ENCODE assay signal across 14 cellular contexts in the genomic region with DNA sequence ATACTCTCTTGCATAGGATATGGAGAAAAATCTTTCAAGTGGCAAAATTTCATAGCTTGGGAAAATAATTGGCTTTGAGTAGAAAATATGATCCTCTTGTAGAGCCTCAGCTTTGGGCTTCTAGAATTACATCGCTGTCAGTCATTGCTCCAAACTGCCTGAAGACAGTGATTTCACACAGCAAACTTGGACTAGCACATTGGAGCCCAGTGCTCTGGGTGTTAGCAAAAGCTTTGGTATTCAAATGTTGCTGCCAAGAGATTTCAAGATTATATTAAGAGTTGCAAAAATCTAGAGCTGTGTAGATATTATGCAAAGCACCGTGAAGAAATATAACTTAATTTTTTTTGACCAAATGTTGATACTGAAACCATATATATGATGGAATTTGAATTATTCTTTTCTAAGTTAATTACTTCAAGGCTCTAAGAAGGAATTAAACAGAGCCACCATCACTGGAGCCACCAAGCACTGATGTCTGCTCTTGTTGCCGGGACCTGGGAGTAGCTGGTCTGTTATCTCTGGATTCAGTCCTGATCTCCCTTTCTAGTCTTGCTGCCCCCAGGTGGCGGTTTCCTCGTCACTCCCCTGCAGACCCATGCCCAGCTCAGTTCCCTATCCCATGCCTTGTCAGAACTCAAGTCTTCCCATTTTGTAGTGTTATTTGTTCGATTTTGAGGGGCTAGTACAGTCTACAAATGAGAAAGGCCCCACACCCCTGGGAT.
DNase-seq lines count a peak whose midpoint lies in the region; ATAC-seq and TF ChIP-seq lines count a peak whose summit lies in the region.
"Had no signal": no experiment of that assay in that cellular context is flagged by ENCODE, and none has a peak within 500 bp of the region (broad histone marks: within the 10 kb centered on the region; RNA-seq: fewer than 3 reads in every experiment).

No MANE protein-coding gene starts in this region.

- H3K4me1 ChIP-seq in aorta (ENCODE audit: control insufficient read depth in 1 of 2, insufficient read depth in 2 of 2, low read length in 2 of 2), result no peaks in the 10 kb centered on the region
- H3K4me1 ChIP-seq: heart left ventricle had no signal

- H3K4me3 Mint-ChIP-seq in stimulated activated naive CD8-positive, alpha-beta T cell treated with anti-CD3 and anti-CD28 coated beads, Interleukin-15, amount 100 ng/mL, for 72 hours, result no peak overlapping the region
- H3K4me3 Mint-ChIP-seq: activated naive CD8-positive, alpha-beta T cell; CD4-positive, alpha-beta T cell; natural killer cell treated with Interleukin-12 subunit alpha and Interleukin-12 subunit beta and Interleukin-15 and Interleukin-18, amount 100 ng/mL, for 72 hours had no signal

- H3K36me3 ChIP-seq in aorta (ENCODE audit: control insufficient read depth in 1 of 2, insufficient read depth in 2 of 2, low read length in 1 of 2), result no peaks in the 10 kb centered on the region
- H3K36me3 ChIP-seq: heart left ventricle had no signal

- H3K4me3 ChIP-seq in fibroblast of villous mesenchyme (ENCODE audit: low read depth, low read length), result no peak overlapping the region
- no peak overlapping the region for H3K4me3 ChIP-seq in aorta (ENCODE audit: low read length in 2 of 2)
- H3K4me3 ChIP-seq: heart left ventricle had no signal

- H3K27me3 Mint-ChIP-seq in stimulated activated naive CD8-positive, alpha-beta T cell treated with anti-CD3 and anti-CD28 coated beads, Interleukin-15, amount 100 ng/mL, for 72 hours, result peaks cover 26% of the 10 kb centered on the region

- TF ChIP-seq CTCF in fibroblast of villous mesenchyme (IDR thresholded peaks at IDR 0.05; ENCODE audit: insufficient read depth, low read depth, low read length) (peak; percentile 20), GM10248 (IDR thresholded peaks at IDR 0.05; ENCODE audit: control extremely low read depth, extremely low read depth, low read depth, missing control alignments) (no peak)

- peaks cover 0 to 2% of the 10 kb centered on the region in 2 donors for H3K27me3 ChIP-seq in aorta (ENCODE audit: control insufficient read depth in 1 of 2, insufficient read depth in 2 of 2, low read length in 1 of 2)
- H3K27me3 ChIP-seq: heart left ventricle had no signal

- peak; percentile 10 for DNase-seq in stimulated activated naive CD8-positive, alpha-beta T cell treated with anti-CD3 and anti-CD28 coated beads, Interleukin-15, Interleukin-2, amounts not matched to agents 100 U/mL and 50 U/mL, for 24 hours
- no peak for DNase-seq in stimulated activated naive CD8-positive, alpha-beta T cell treated with anti-CD3 and anti-CD28 coated beads, Interleukin-15, amount 100 ng/mL, for 72 hours
- DNase-seq in fibroblast of villous mesenchyme (ENCODE audit: low read depth) (peak; percentile 72), aorta (no peak), NCI-H1105 (lab: John Stamatoyannopoulos, UW) (no peak), GM10248 (ENCODE audit: extremely low spot score) (no peak)
- DNase-seq: CD4-positive, alpha-beta T cell; heart left ventricle; NCI-H1930; T-helper 1 cell had no signal

- H3K9me3 Mint-ChIP-seq in stimulated activated naive CD8-positive, alpha-beta T cell treated with anti-CD3 and anti-CD28 coated beads, Interleukin-15, amount 100 ng/mL, for 72 hours, result peaks cover 13 to 20% of the 10 kb centered on the region in 2 donors

- 12 to 19% methylated on average over 6 of the region's 6 CpGs for WGBS in aorta, 2 donors

- no peak overlapping the region for H3K27ac Mint-ChIP-seq in stimulated activated naive CD8-positive, alpha-beta T cell treated with anti-CD3 and anti-CD28 coated beads, Interleukin-15, amount 100 ng/mL, for 72 hours
- H3K27ac Mint-ChIP-seq: activated naive CD8-positive, alpha-beta T cell; CD4-positive, alpha-beta T cell; natural killer cell treated with Interleukin-12 subunit alpha and Interleukin-12 subunit beta and Interleukin-15 and Interleukin-18, amount 100 ng/mL, for 72 hours had no signal

- H3K4me1 Mint-ChIP-seq in stimulated activated naive CD8-positive, alpha-beta T cell treated with anti-CD3 and anti-CD28 coated beads, Interleukin-15, amount 100 ng/mL, for 72 hours, result no peaks in the 10 kb centered on the region

- no peak for ATAC-seq in stimulated activated naive CD8-positive, alpha-beta T cell treated with anti-CD3 and anti-CD28 coated beads, Interleukin-15, Interleukin-2, amounts not matched to agents 100 U/mL and 50 U/mL, for 24 hours
- ATAC-seq in stimulated activated naive CD8-positive, alpha-beta T cell treated with anti-CD3 and anti-CD28 coated beads, Interleukin-15, amount 100 ng/mL, for 72 hours, result no peak
- peak; percentile 36; the same call in 1 of the 3 replicates for ATAC-seq in SK-N-SH treated with all-trans-retinoic acid at 6 μM for 48 hours
- peak; percentile 69 for ATAC-seq in aorta (ENCODE audit: low FRiP score)
- ATAC-seq in HG02588 (IDR thresholded peaks at IDR 0.05; ENCODE audit: unreplicated experiment), result no peak
- ATAC-seq: heart left ventricle; natural killer cell treated with Interleukin-12 subunit alpha and Interleukin-12 subunit beta and Interleukin-15 and Interleukin-18, amount 100 ng/mL, for 72 hours had no signal

- CTCF ChIA-PET in GM10248 (lab: Yijun Ruan, JAX), result interaction anchor here (1.1 kb wide), 1 partner anchor 22 kb away, joined by 3 read pairs; no protein-coding TSS in a partner anchor

- H3K27ac ChIP-seq in aorta (ENCODE audit: low read depth in 1 of 2, low read length in 2 of 2), result no peak overlapping the region
- H3K27ac ChIP-seq: heart left ventricle had no signal

- no peaks in the 10 kb centered on the region for H3K9me3 ChIP-seq in aorta (ENCODE audit: control insufficient read depth, low read length)

- intact Hi-C loops in aorta (cut with DNase I), result no loop called here

- POLR2A ChIA-PET in GM10248 (lab: Yijun Ruan, JAX), result no interaction called here

TF ChIP-seq in SK-N-SH treated with all-trans-retinoic acid at 6 μM for 48 hours, 23 proteins besides CTCF, POLR2A, EP300 and RAD21:
- no peak for TF ChIP-seq GLIS3 (CRISPR knock-in tag; IDR thresholded peaks at IDR 0.05)
- TF ChIP-seq ZNF565 (CRISPR knock-in tag; conservative IDR thresholded peaks at IDR 0.05; ENCODE audit: low read depth), result no peak
- TF ChIP-seq ZNF8 (CRISPR knock-in tag; IDR thresholded peaks at IDR 0.05), result no peak
- TF ChIP-seq PATZ1 (CRISPR knock-in tag; IDR thresholded peaks at IDR 0.05; ENCODE audit: borderline replicate concordance), result no peak
- no peak for TF ChIP-seq RARB (CRISPR knock-in tag; IDR thresholded peaks at IDR 0.05)
- no peak for TF ChIP-seq TOX (CRISPR knock-in tag; IDR thresholded peaks at IDR 0.05; ENCODE audit: borderline replicate concordance)
- TF ChIP-seq ZFP30 (CRISPR knock-in tag; IDR thresholded peaks at IDR 0.05), result no peak
- no peak for TF ChIP-seq PPARA (CRISPR knock-in tag; IDR thresholded peaks at IDR 0.05; ENCODE audit: borderline replicate concordance)
- TF ChIP-seq ZNF70 (CRISPR knock-in tag; IDR thresholded peaks at IDR 0.05), result no peak
- no peak for TF ChIP-seq SNAI2 (CRISPR knock-in tag; IDR thresholded peaks at IDR 0.05)
- TF ChIP-seq CSDC2 (CRISPR knock-in tag; IDR thresholded peaks at IDR 0.05), result no peak

Comparison
In these comparisons a context has a peak if more than half of its experiments do, and no peak if none do; other contexts are left out.
1. DNase-seq: peak in stimulated activated naive CD8-positive, alpha-beta T cell treated with anti-CD3 and anti-CD28 coated beads, Interleukin-15, Interleukin-2, amounts not matched to agents 100 U/mL and 50 U/mL, for 24 hours (single experiment) and fibroblast of villous mesenchyme (single experiment); none in stimulated activated naive CD8-positive, alpha-beta T cell treated with anti-CD3 and anti-CD28 coated beads, Interleukin-15, amount 100 ng/mL, for 72 hours (0 of 2), aorta (0 of 2), NCI-H1105 (single experiment) and GM10248 (single experiment).
2. ATAC-seq: peak in SK-N-SH treated with all-trans-retinoic acid at 6 μM for 48 hours (single experiment) and aorta (single experiment); none in stimulated activated naive CD8-positive, alpha-beta T cell treated with anti-CD3 and anti-CD28 coated beads, Interleukin-15, Interleukin-2, amounts not matched to agents 100 U/mL and 50 U/mL, for 24 hours (single experiment), stimulated activated naive CD8-positive, alpha-beta T cell treated with anti-CD3 and anti-CD28 coated beads, Interleukin-15, amount 100 ng/mL, for 72 hours (single experiment) and HG02588 (single experiment).